8 cellular contexts compared by ENCODE assay signal in the genomic region with DNA sequence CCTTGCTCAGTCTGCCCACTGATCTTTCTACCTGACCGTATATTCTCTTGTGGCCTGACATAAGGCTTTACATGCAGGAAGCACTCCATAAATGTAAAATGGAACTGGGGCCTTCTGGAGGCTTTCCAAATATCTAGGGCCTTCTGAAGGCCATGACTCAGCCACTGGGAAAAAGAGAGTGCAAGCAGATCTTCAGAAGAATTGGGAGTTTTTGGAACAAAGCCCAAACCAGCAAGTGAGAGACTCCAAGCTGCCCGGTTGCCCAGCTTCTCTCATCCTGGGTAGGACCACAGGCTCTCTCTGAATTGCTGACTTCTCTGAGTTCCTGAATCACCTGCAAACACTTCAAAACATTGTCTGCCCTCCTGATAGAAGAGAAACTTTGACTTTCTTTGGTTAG.
DNase-seq lines count a peak whose midpoint lies in the region; ATAC-seq, FAIRE-seq and TF ChIP-seq lines count a peak whose summit lies in the region.
"Had no signal": no experiment of that assay in that cellular context is flagged by ENCODE, and none has a peak within 500 bp of the region (broad histone marks: within the 10 kb centered on the region; RNA-seq: fewer than 3 reads in every experiment).

No MANE protein-coding gene starts in this region.

- no peak for FAIRE-seq in frontal cortex (lab: Jason Lieb, UNC)

- H3K14ac ChIP-seq in trophoblast cell (ENCODE audit: low read length): no peak overlapping the region

- no peaks in the 10 kb centered on the region for H3K27me3 ChIP-seq in trophoblast cell (ENCODE audit: insufficient read depth, low read length)

- TF ChIP-seq CTCF in choroid plexus epithelial cell (conservative IDR thresholded peaks at IDR 0.05; ENCODE audit: low read depth, low read length): no peak
- no peak for TF ChIP-seq CTCF in omental fat pad (IDR thresholded peaks at IDR 0.05)

- no peaks in the 10 kb centered on the region for H3K4me1 ChIP-seq in trophoblast cell (ENCODE audit: control insufficient read depth in 1 of 2, insufficient read depth in 2 of 2, low read length in 2 of 2)

- H2BK5ac ChIP-seq in trophoblast cell (ENCODE audit: low read depth, low read length, poor library complexity): no peak overlapping the region

- no peaks in the 10 kb centered on the region for H3K36me3 ChIP-seq in trophoblast cell (ENCODE audit: control insufficient read depth in 1 of 2, insufficient read depth in 2 of 2, low read length in 2 of 2)

- H3K23ac ChIP-seq in trophoblast cell (ENCODE audit: low read length): no peak overlapping the region

- H3K4me3 ChIP-seq in choroid plexus epithelial cell (ENCODE audit: low read depth, low read length) (no peak overlapping the region), trophoblast cell (ENCODE audit: low read depth, low read length) (no peak overlapping the region)

- H2BK120ac ChIP-seq in trophoblast cell (ENCODE audit: insufficient read depth, low read length, poor library complexity): no peak overlapping the region

- H3K9ac ChIP-seq in trophoblast cell (ENCODE audit: low read length): no peak overlapping the region

- H2AK5ac ChIP-seq in trophoblast cell (ENCODE audit: low read length): no peak overlapping the region

- peak; percentile 54 for ATAC-seq in omental fat pad (ENCODE audit: low FRiP score)
- ATAC-seq in HG03108 (IDR thresholded peaks at IDR 0.05; ENCODE audit: unreplicated experiment): no peak

- no peaks in the 10 kb centered on the region for H3K79me1 ChIP-seq in trophoblast cell (ENCODE audit: low read length)

- H2BK12ac ChIP-seq in trophoblast cell (ENCODE audit: low read length): no peak overlapping the region

- H4K12ac ChIP-seq in trophoblast cell (ENCODE audit: low read depth, low read length): no peak overlapping the region

- H3K9me3 ChIP-seq in trophoblast cell (ENCODE audit: insufficient read depth, low read depth, low read length): no peaks in the 10 kb centered on the region

- H4K91ac ChIP-seq in trophoblast cell (ENCODE audit: low read depth, low read length): no peak overlapping the region

- DNase-seq in EH (ENCODE audit: low read depth) (peak; percentile 97), NCI-H226 (peak; percentile 93), choroid plexus epithelial cell (ENCODE audit: low read depth) (peak; percentile 89), omental fat pad (ENCODE audit: low spot score) (no peak), frontal cortex (ENCODE audit: low spot score in 2 of 2) (no peak), trophoblast cell (no peak)

- no peak overlapping the region for H2AFZ ChIP-seq in trophoblast cell (ENCODE audit: insufficient read depth, low read length, poor library complexity)

- H3K4me2 ChIP-seq in trophoblast cell (ENCODE audit: low read length): no peak overlapping the region

- no peaks in the 10 kb centered on the region for H3K79me2 ChIP-seq in trophoblast cell (ENCODE audit: control insufficient read depth, insufficient read depth, low read length, poor library complexity)

- WGBS in trophoblast cell (ENCODE audit: extremely low coverage, insufficient coverage, insufficient read length): no CpG with 5 or more reads among the region's 2 CpGs

- no peak overlapping the region for H3K4ac ChIP-seq in trophoblast cell (ENCODE audit: low read depth, low read length)

- H3K27ac ChIP-seq in trophoblast cell (ENCODE audit: low read depth, low read length): no peak overlapping the region
- H3K27ac ChIP-seq: epithelial cell of prostate had no signal

- H3K18ac ChIP-seq in trophoblast cell (ENCODE audit: low read length): no peak overlapping the region

- H4K8ac ChIP-seq in trophoblast cell (ENCODE audit: low read depth, low read length): no peak overlapping the region

Comparison
In these comparisons a context has a peak if more than half of its experiments do, and no peak if none do; other contexts are left out.
1. DNase-seq: peak in EH (single experiment), NCI-H226 (single experiment) and choroid plexus epithelial cell (single experiment); none in omental fat pad (single experiment), frontal cortex (0 of 2) and trophoblast cell (0 of 2).